ENCODE assay signal across 1 cellular context in genomic region chr1:9234223-9235122, GRCh38.
TF ChIP-seq lines count a peak whose summit lies in the region.

A gene with protein sequence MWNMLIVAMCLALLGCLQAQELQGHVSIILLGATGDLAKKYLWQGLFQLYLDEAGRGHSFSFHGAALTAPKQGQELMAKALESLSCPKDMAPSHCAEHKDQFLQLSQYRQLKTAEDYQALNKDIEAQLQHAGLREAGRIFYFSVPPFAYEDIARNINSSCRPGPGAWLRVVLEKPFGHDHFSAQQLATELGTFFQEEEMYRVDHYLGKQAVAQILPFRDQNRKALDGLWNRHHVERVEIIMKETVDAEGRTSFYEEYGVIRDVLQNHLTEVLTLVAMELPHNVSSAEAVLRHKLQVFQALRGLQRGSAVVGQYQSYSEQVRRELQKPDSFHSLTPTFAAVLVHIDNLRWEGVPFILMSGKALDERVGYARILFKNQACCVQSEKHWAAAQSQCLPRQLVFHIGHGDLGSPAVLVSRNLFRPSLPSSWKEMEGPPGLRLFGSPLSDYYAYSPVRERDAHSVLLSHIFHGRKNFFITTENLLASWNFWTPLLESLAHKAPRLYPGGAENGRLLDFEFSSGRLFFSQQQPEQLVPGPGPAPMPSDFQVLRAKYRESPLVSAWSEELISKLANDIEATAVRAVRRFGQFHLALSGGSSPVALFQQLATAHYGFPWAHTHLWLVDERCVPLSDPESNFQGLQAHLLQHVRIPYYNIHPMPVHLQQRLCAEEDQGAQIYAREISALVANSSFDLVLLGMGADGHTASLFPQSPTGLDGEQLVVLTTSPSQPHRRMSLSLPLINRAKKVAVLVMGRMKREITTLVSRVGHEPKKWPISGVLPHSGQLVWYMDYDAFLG (plus strand): TSS chr1:9234774. CDS start chr1:9244935, 10,161 bp downstream.

TF ChIP-seq in K562, 482 proteins besides CTCF, POLR2A, EP300 and RAD21 (continued from another document and continues in another):
- TF ChIP-seq PBX2 (CRISPR knock-in tag; IDR thresholded peaks at IDR 0.05; ENCODE audit: low read depth) (no peak), PBX2 (tag; conservative IDR thresholded peaks at IDR 0.05; ENCODE audit: low read depth) (no peak), ZFP36 (IDR thresholded peaks at IDR 0.05; ENCODE audit: low read depth, low read length, partially characterized antibody) (peak; percentile 42), MTA1 (IDR thresholded peaks at IDR 0.05; ENCODE audit: borderline replicate concordance) (peak; percentile 84; the same call in 1 of the 2 replicates), SMC3 (conservative IDR thresholded peaks at IDR 0.05; ENCODE audit: insufficient read depth, low read depth, low read length) (peak; percentile 16; the same call in 1 of the 2 replicates), PHF20 (IDR thresholded peaks at IDR 0.05; ENCODE audit: partially characterized antibody) (peak; percentile 57), ZFX (CRISPR knock-in tag; IDR thresholded peaks at IDR 0.05) (peak; percentile 98), ID3 (CRISPR knock-in tag; IDR thresholded peaks at IDR 0.05) (no peak), ID3 (tag; IDR thresholded peaks at IDR 0.05) (peak; percentile 45; the same call in 1 of the 2 replicates), CTBP1 (IDR thresholded peaks at IDR 0.05; ENCODE audit: borderline replicate concordance) (peak; percentile 89), FOS (IDR thresholded peaks at IDR 0.05; ENCODE audit: extremely low read depth, insufficient read length) (no peak), CHCHD3 (CRISPR knock-in tag; IDR thresholded peaks at IDR 0.05) (no peak), NBN (IDR thresholded peaks at IDR 0.05; ENCODE audit: low read depth) (peak; percentile 82; the same call in 1 of the 2 replicates), U2AF2 (optimal IDR thresholded peaks at IDR 0.05; ENCODE audit: low read depth, low read length) (no peak), ARID4B (CRISPR knock-in tag; IDR thresholded peaks at IDR 0.05) (peak; percentile 64; the same call in 1 of the 2 replicates), TEAD4 (IDR thresholded peaks at IDR 0.05; ENCODE audit: low read length) (no peak), TEAD4 (CRISPR knock-in tag; IDR thresholded peaks at IDR 0.05; ENCODE audit: borderline replicate concordance) (peak; percentile 74; the same call in 1 of the 2 replicates), SMARCC2 (IDR thresholded peaks at IDR 0.05; ENCODE audit: low read depth) (no peak), POLR2G (IDR thresholded peaks at IDR 0.05; ENCODE audit: low read depth, low read length) (peak; percentile 96), HDAC6 (IDR thresholded peaks at IDR 0.05; ENCODE audit: low read depth, low read length) (0 out of 2 replicates have a peak, but pooled peaks have one; percentile 34), FOXP4 (CRISPR knock-in tag; IDR thresholded peaks at IDR 0.05; ENCODE audit: borderline replicate concordance) (peak; percentile 84; the same call in 1 of the 2 replicates), ZNF644 (tag; IDR thresholded peaks at IDR 0.05; ENCODE audit: low read depth) (0 out of 2 replicates have a peak, but pooled peaks have one; percentile 73), ADNP (tag; IDR thresholded peaks at IDR 0.05) (peak; percentile 86), E2F5 (CRISPR knock-in tag; IDR thresholded peaks at IDR 0.05) (peak; percentile 70; the same call in 1 of the 2 replicates), MTA2 (IDR thresholded peaks at IDR 0.05; ENCODE audit: low read depth) (peak; percentile 61), BDP1 (IDR thresholded peaks at IDR 0.05; ENCODE audit: insufficient read depth, insufficient read length) (no peak), ZNF41 (CRISPR knock-in tag; conservative IDR thresholded peaks at IDR 0.05) (peak; percentile 63; the same call in 1 of the 2 replicates), EHMT2 (IDR thresholded peaks at IDR 0.05) (no peak; the same call in 1 of the 2 replicates), PHF8 (IDR thresholded peaks at IDR 0.05; ENCODE audit: borderline replicate concordance, low read length) (peak; percentile 97), L3MBTL2 (IDR thresholded peaks at IDR 0.05) (peak; percentile 91), SLC30A9 (CRISPR knock-in tag; IDR thresholded peaks at IDR 0.05) (no peak), ESRRB (CRISPR knock-in tag; IDR thresholded peaks at IDR 0.05; ENCODE audit: borderline replicate concordance) (no peak), KDM1A (IDR thresholded peaks at IDR 0.05) (peak; percentile 91 to 94), ZNF766 (CRISPR knock-in tag; conservative IDR thresholded peaks at IDR 0.05) (peak; percentile 91), ZNF263 (CRISPR knock-in tag; IDR thresholded peaks at IDR 0.05; ENCODE audit: borderline replicate concordance) (peak; percentile 64; the same call in 1 of the 2 replicates), ARID2 (IDR thresholded peaks at IDR 0.05) (no peak), CTCFL (IDR thresholded peaks at IDR 0.05; ENCODE audit: borderline replicate concordance, insufficient read depth, low read depth, low read length, poor library complexity, severe bottlenecking) (peak; percentile 98), ZNF436 (CRISPR knock-in tag; IDR thresholded peaks at IDR 0.05) (no peak), BHLHE40 (IDR thresholded peaks at IDR 0.05; ENCODE audit: low read length) (peak; percentile 68), KAT7 (CRISPR knock-in tag; IDR thresholded peaks at IDR 0.05; ENCODE audit: borderline replicate concordance) (no peak), TAL1 (IDR thresholded peaks at IDR 0.05) (peak; percentile 12; the same call in 1 of the 2 replicates)
- TF ChIP-seq, protein P1, sequence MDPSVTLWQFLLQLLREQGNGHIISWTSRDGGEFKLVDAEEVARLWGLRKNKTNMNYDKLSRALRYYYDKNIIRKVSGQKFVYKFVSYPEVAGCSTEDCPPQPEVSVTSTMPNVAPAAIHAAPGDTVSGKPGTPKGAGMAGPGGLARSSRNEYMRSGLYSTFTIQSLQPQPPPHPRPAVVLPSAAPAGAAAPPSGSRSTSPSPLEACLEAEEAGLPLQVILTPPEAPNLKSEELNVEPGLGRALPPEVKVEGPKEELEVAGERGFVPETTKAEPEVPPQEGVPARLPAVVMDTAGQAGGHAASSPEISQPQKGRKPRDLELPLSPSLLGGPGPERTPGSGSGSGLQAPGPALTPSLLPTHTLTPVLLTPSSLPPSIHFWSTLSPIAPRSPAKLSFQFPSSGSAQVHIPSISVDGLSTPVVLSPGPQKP (CRISPR knock-in tag; IDR thresholded peaks at IDR 0.05) = peak; percentile 73; the same call in 1 of the 2 replicates
- TF ChIP-seq, protein P2, sequence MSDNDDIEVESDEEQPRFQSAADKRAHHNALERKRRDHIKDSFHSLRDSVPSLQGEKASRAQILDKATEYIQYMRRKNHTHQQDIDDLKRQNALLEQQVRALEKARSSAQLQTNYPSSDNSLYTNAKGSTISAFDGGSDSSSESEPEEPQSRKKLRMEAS (CRISPR knock-in tag; IDR thresholded peaks at IDR 0.05) = peak; percentile 89
- TF ChIP-seq, protein P3, sequence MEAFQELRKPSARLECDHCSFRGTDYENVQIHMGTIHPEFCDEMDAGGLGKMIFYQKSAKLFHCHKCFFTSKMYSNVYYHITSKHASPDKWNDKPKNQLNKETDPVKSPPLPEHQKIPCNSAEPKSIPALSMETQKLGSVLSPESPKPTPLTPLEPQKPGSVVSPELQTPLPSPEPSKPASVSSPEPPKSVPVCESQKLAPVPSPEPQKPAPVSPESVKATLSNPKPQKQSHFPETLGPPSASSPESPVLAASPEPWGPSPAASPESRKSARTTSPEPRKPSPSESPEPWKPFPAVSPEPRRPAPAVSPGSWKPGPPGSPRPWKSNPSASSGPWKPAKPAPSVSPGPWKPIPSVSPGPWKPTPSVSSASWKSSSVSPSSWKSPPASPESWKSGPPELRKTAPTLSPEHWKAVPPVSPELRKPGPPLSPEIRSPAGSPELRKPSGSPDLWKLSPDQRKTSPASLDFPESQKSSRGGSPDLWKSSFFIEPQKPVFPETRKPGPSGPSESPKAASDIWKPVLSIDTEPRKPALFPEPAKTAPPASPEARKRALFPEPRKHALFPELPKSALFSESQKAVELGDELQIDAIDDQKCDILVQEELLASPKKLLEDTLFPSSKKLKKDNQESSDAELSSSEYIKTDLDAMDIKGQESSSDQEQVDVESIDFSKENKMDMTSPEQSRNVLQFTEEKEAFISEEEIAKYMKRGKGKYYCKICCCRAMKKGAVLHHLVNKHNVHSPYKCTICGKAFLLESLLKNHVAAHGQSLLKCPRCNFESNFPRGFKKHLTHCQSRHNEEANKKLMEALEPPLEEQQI (IDR thresholded peaks at IDR 0.05) = no peak; the same call in 1 of the 2 replicates
